Comparison of ENCODE assay signal across 1 cellular context in genomic region chr13:98986226-98986846, GRCh38.
A peak's percentile ranks its signal among the peaks of the same experiment; 100 is the strongest.
TF ChIP-seq lines count a peak whose summit lies in the region.

No MANE protein-coding gene starts in this region.

TF ChIP-seq in HepG2, 621 proteins besides CTCF, POLR2A, EP300 and RAD21 (continued from another document):
- TF ChIP-seq PCBP1 (IDR thresholded peaks at IDR 0.05; ENCODE audit: borderline replicate concordance, low read depth, low read length) (no peak), NFKB2 (CRISPR knock-in tag; IDR thresholded peaks at IDR 0.05; ENCODE audit: borderline replicate concordance) (no peak), NCOA2 (CRISPR knock-in tag; IDR thresholded peaks at IDR 0.05) (no peak), GATAD2A (CRISPR knock-in tag; IDR thresholded peaks at IDR 0.05) (peak; percentile 44; the same call in 1 of the 2 replicates), SOX13 (IDR thresholded peaks at IDR 0.05) (no peak), SOX13 (CRISPR knock-in tag; conservative IDR thresholded peaks at IDR 0.05 in 1 of 2, IDR thresholded peaks at IDR 0.05 in 1 of 2) (peak in 1 of 2 experiments; percentile 71; a peak in 2 of 4 replicates), ZFX (CRISPR knock-in tag; IDR thresholded peaks at IDR 0.05; ENCODE audit: low read depth) (peak; percentile 39; the same call in 1 of the 2 replicates), ZNF570 (CRISPR knock-in tag; IDR thresholded peaks at IDR 0.05; ENCODE audit: borderline replicate concordance) (no peak), PBX3 (CRISPR knock-in tag; IDR thresholded peaks at IDR 0.05; ENCODE audit: borderline replicate concordance) (no peak), ZNF335 (CRISPR knock-in tag; IDR thresholded peaks at IDR 0.05) (no peak), HNRNPL (IDR thresholded peaks at IDR 0.05; ENCODE audit: low read depth, low read length) (no peak), RXRB (CRISPR knock-in tag; IDR thresholded peaks at IDR 0.05; ENCODE audit: borderline replicate concordance) (peak; percentile 41; the same call in 1 of the 2 replicates), LCORL (IDR thresholded peaks at IDR 0.05) (no peak), LCORL (CRISPR knock-in tag; IDR thresholded peaks at IDR 0.05) (peak; percentile 31; the same call in 1 of the 2 replicates), RNF2 (conservative IDR thresholded peaks at IDR 0.05; ENCODE audit: low read depth) (no peak), ELF3 (CRISPR knock-in tag; IDR thresholded peaks at IDR 0.05) (peak; percentile 48; the same call in 1 of the 2 replicates), THAP11 (CRISPR knock-in tag; IDR thresholded peaks at IDR 0.05) (no peak)
- TF ChIP-seq, protein P1, sequence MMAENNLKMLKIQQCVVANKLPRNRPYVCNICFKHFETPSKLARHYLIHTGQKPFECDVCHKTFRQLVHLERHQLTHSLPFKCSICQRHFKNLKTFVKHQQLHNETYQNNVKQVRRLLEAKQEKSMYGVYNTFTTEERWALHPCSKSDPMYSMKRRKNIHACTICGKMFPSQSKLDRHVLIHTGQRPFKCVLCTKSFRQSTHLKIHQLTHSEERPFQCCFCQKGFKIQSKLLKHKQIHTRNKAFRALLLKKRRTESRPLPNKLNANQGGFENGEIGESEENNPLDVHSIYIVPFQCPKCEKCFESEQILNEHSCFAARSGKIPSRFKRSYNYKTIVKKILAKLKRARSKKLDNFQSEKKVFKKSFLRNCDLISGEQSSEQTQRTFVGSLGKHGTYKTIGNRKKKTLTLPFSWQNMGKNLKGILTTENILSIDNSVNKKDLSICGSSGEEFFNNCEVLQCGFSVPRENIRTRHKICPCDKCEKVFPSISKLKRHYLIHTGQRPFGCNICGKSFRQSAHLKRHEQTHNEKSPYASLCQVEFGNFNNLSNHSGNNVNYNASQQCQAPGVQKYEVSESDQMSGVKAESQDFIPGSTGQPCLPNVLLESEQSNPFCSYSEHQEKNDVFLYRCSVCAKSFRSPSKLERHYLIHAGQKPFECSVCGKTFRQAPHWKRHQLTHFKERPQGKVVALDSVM (CRISPR knock-in tag; IDR thresholded peaks at IDR 0.05) = no peak
TF ChIP-seq in HepG2: peak in this region for 19.
